In genomic region chr15:84658080-84658787, GRCh38 we compare ENCODE assay signal across 8 cellular contexts. TPM values are rescaled to one million over a fixed set of nuclear protein-coding genes. Genes with fewer than 3 reads are reported as not detected.
DNase-seq lines count a peak whose midpoint lies in the region; ATAC-seq and TF ChIP-seq lines count a peak whose summit lies in the region.

Gene NMB, minus strand, starts transcription at chr15:84658199. Its CDS starts 47 bp downstream, at chr15:84658152.

- peak; percentile 83 for TF ChIP-seq CTCF in BJ (IDR thresholded peaks at IDR 0.05; ENCODE audit: insufficient read depth, low read depth, low read length)
- TF ChIP-seq CTCF in dorsolateral prefrontal cortex (IDR thresholded peaks at IDR 0.05 in 54 of 56, conservative IDR thresholded peaks at IDR 0.05 in 2 of 56; ENCODE audit: low read depth in 1 of 56, partially characterized antibody in 56 of 56), result peak in 54 of 56 donors; percentile 30 to 84 (median 56)
- no peak for TF ChIP-seq CTCF in lower leg skin (IDR thresholded peaks at IDR 0.05)

- H3K27me3 ChIP-seq in BJ (ENCODE audit: control insufficient read depth, insufficient read depth, low read length), result no peaks in the 10 kb centered on the region
- H3K27me3 ChIP-seq in dorsolateral prefrontal cortex, result no peaks in the 10 kb centered on the region

- H3K4me3 ChIP-seq in BJ (ENCODE audit: low read depth, low read length) (peak within 1 kb of the TSS; percentile 47), dorsolateral prefrontal cortex (peak within 1 kb of the TSS; percentile 53 to 82 (median 71)), lower leg skin (ENCODE audit: low read depth, poor library complexity, severe bottlenecking) (peak within 1 kb of the TSS; percentile 19)

- TF ChIP-seq POLR2A in GM19193 (IDR thresholded peaks at IDR 0.05; ENCODE audit: extremely low read depth, insufficient read depth, insufficient read length), result peak; percentile 54
- no peak for TF ChIP-seq POLR2A in lower leg skin (IDR thresholded peaks at IDR 0.05)

- peak; percentile 68 for ATAC-seq in HG03432 (IDR thresholded peaks at IDR 0.05; ENCODE audit: unreplicated experiment)

- H3K27ac ChIP-seq in dorsolateral prefrontal cortex, result peak within 1 kb of the TSS in 57 of 59 donors; percentile 0 to 88 (median 77)

- intact Hi-C loops in dorsolateral prefrontal cortex (cut with DNase I), result loop anchor here (5.0 kb wide), 4 partner anchors 56 to 89 kb away; partner anchors contain the start of genes SEC11A (in 2 of the 2), ZNF592 (in 1 of the 2) and ZSCAN2 (in 1 of the 2)
- intact Hi-C loops in lower leg skin (cut with DNase I; ENCODE audit: low total_unique reads), result no loop called here

- DNase-seq in BJ (ENCODE audit: low read depth), result no peak
- peak; percentile 41 to 86 for DNase-seq in NCI-H526 (lab: John Stamatoyannopoulos, UW)
- peak; percentile 81 to 84 for DNase-seq in activated CD4-positive, alpha-beta T cell treated with anti-CD3 and anti-CD28 coated beads, Interleukin-2, amount 50 U/mL, for 48 hours
- DNase-seq in dorsolateral prefrontal cortex, result peak; percentile 39 to 75 (median 52)
- peak; percentile 35 to 92 for DNase-seq in lower leg skin (ENCODE audit: low spot score in 2 of 2)
- DNase-seq in stimulated activated CD4-positive, alpha-beta T cell treated with anti-CD3 and anti-CD28 coated beads, Interleukin-4, amount 100 ng/mL, for 48 hours (ENCODE audit: low read depth in 2 of 2), result peak; percentile 60 to 75

- POLR2A ChIA-PET in BJ (lab: Charles Lee), result no interaction called here

- WGBS in lower leg skin, 2 donors, result 0 to 1% methylated on average over 24 to 26 of the region's 61 CpGs

- CTCF ChIA-PET in BJ (lab: Yijun Ruan, JAX), result interaction anchor here (0.6 to 2.0 kb wide), 8 partner anchors 16 to 286 kb away, joined by 3 to 6 read pairs (median 3); partner anchors contain the start of gene SEC11A

- no peaks in the 10 kb centered on the region for H3K36me3 ChIP-seq in BJ (ENCODE audit: control insufficient read depth, insufficient read depth, low read length)

RNA-seq across cellular contexts. Expression of gene NMB, which starts in this region (rescaled TPM):
- 2.9 and 4.3 TPM in 2 replicates for polyA plus RNA-seq in BJ (2011; rRNA removed)
- polyA minus RNA-seq in BJ (2011; rRNA and poly(A)+ RNA removed), result 1.1 and 1.2 TPM in 2 replicates
- total RNA-seq in dorsolateral prefrontal cortex (10 to 100 TPM in 7 of 120 experiments, 1 to 10 TPM in 112, under 1 TPM in 1; 0.71 to 14.1 (median 4.9) TPM), lower leg skin (1 to 10 TPM in 3 of 4 donors, under 1 TPM in 1; 0.88 to 5.7 (median 3.5) TPM)

Comparison
In these comparisons a context has a peak if more than half of its experiments do, and no peak if none do; other contexts are left out.
1. H3K4me3 ChIP-seq: peak in every context shown above with its lines; median percentile 71 in dorsolateral prefrontal cortex; 47 in BJ; 19 in lower leg skin.
2. CTCF ChIP-seq: peak in BJ (single experiment) and dorsolateral prefrontal cortex (54 of 56); none in lower leg skin (0 of 3).